1 cellular context compared by ENCODE assay signal in the genomic region with DNA sequence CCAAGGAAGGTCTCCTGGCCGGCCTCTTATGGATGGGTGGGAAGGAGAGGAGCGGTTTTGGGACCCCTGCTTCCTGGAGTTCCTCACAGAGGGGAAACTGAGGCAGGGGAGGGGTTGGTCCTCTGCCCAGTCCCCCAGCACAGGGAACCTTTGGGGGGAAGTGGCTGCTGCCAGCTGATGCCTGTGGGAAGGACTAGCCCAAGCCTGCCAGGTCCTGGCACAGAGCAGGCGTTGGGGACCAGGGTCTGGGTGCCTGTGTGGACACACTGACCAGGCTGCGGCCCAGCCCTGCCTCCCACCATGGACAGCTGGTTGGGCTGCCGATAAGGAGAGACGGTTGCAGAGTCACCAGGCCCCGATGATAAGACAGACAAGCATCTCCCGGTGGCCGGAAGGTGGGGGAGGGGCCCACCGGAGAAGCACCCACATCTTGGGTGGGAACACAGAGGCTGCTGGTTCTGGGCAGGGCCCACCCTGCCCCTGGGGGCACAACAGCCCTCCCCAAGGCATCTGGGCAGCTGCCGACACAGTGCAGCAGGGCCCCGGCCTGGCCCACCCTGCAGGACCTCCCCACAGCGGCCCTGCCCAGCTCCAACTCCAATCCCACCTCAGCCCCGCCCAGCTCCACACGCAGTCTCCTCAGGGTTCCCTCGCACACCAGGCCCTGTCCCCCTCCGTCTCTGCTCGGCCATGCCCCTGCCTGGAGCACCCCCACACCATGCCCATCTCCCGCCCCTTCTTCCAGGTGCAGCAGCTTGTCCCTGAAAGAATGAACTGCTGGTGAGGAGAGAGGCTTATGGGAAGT.
TF ChIP-seq lines count a peak whose summit lies in the region.

No MANE protein-coding gene starts in this region.

TF ChIP-seq in K562, 482 proteins besides CTCF, POLR2A, EP300 and RAD21 (continued from another document and continues in another):
- TF ChIP-seq, protein P1, sequence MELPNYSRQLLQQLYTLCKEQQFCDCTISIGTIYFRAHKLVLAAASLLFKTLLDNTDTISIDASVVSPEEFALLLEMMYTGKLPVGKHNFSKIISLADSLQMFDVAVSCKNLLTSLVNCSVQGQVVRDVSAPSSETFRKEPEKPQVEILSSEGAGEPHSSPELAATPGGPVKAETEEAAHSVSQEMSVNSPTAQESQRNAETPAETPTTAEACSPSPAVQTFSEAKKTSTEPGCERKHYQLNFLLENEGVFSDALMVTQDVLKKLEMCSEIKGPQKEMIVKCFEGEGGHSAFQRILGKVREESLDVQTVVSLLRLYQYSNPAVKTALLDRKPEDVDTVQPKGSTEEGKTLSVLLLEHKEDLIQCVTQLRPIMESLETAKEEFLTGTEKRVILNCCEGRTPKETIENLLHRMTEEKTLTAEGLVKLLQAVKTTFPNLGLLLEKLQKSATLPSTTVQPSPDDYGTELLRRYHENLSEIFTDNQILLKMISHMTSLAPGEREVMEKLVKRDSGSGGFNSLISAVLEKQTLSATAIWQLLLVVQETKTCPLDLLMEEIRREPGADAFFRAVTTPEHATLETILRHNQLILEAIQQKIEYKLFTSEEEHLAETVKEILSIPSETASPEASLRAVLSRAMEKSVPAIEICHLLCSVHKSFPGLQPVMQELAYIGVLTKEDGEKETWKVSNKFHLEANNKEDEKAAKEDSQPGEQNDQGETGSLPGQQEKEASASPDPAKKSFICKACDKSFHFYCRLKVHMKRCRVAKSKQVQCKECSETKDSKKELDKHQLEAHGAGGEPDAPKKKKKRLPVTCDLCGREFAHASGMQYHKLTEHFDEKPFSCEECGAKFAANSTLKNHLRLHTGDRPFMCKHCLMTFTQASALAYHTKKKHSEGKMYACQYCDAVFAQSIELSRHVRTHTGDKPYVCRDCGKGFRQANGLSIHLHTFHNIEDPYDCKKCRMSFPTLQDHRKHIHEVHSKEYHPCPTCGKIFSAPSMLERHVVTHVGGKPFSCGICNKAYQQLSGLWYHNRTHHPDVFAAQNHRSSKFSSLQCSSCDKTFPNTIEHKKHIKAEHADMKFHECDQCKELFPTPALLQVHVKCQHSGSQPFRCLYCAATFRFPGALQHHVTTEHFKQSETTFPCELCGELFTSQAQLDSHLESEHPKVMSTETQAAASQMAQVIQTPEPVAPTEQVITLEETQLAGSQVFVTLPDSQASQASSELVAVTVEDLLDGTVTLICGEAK (IDR thresholded peaks at IDR 0.05), result no peak
- TF ChIP-seq, protein P1 (CRISPR knock-in tag; IDR thresholded peaks at IDR 0.05), result no peak
- 0 out of 2 replicates have a peak, but pooled peaks have one; percentile 24 for TF ChIP-seq ESRRB (CRISPR knock-in tag; IDR thresholded peaks at IDR 0.05; ENCODE audit: borderline replicate concordance)
- TF ChIP-seq, protein P2, sequence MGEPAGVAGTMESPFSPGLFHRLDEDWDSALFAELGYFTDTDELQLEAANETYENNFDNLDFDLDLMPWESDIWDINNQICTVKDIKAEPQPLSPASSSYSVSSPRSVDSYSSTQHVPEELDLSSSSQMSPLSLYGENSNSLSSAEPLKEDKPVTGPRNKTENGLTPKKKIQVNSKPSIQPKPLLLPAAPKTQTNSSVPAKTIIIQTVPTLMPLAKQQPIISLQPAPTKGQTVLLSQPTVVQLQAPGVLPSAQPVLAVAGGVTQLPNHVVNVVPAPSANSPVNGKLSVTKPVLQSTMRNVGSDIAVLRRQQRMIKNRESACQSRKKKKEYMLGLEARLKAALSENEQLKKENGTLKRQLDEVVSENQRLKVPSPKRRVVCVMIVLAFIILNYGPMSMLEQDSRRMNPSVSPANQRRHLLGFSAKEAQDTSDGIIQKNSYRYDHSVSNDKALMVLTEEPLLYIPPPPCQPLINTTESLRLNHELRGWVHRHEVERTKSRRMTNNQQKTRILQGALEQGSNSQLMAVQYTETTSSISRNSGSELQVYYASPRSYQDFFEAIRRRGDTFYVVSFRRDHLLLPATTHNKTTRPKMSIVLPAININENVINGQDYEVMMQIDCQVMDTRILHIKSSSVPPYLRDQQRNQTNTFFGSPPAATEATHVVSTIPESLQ (CRISPR knock-in tag; IDR thresholded peaks at IDR 0.05), result no peak; the same call in 1 of the 2 replicates
- peak; percentile 50; the same call in 1 of the 2 replicates for TF ChIP-seq ZNF444 (CRISPR knock-in tag; IDR thresholded peaks at IDR 0.05)
- peak; percentile 47; the same call in 1 of the 2 replicates for TF ChIP-seq ZNF445 (CRISPR knock-in tag; IDR thresholded peaks at IDR 0.05; ENCODE audit: low read depth)
- peak; percentile 92 for TF ChIP-seq MBD2 (IDR thresholded peaks at IDR 0.05; ENCODE audit: borderline replicate concordance, low read depth)
- TF ChIP-seq NFYB (IDR thresholded peaks at IDR 0.05; ENCODE audit: extremely low read depth, insufficient read length), result no peak
- TF ChIP-seq ZBTB1 (CRISPR knock-in tag; IDR thresholded peaks at IDR 0.05; ENCODE audit: borderline replicate concordance, low read depth), result no peak
- peak; percentile 78; the same call in 1 of the 2 replicates for TF ChIP-seq ZBTB7A (IDR thresholded peaks at IDR 0.05; ENCODE audit: borderline replicate concordance, control insufficient read depth, low read depth, low read length)
- no peak for TF ChIP-seq YBX1 (IDR thresholded peaks at IDR 0.05)
- 0 out of 2 replicates have a peak, but pooled peaks have one; percentile 12 for TF ChIP-seq NBN (IDR thresholded peaks at IDR 0.05; ENCODE audit: low read depth)
- TF ChIP-seq ZC3H8 (IDR thresholded peaks at IDR 0.05), result no peak
- TF ChIP-seq CEBPB (tag; IDR thresholded peaks at IDR 0.05), result no peak
- TF ChIP-seq RHOXF2B (CRISPR knock-in tag; conservative IDR thresholded peaks at IDR 0.05), result 0 out of 2 replicates have a peak, but pooled peaks have one; percentile 12
- no peak for TF ChIP-seq CSDE1 (IDR thresholded peaks at IDR 0.05)
- TF ChIP-seq, protein P3, sequence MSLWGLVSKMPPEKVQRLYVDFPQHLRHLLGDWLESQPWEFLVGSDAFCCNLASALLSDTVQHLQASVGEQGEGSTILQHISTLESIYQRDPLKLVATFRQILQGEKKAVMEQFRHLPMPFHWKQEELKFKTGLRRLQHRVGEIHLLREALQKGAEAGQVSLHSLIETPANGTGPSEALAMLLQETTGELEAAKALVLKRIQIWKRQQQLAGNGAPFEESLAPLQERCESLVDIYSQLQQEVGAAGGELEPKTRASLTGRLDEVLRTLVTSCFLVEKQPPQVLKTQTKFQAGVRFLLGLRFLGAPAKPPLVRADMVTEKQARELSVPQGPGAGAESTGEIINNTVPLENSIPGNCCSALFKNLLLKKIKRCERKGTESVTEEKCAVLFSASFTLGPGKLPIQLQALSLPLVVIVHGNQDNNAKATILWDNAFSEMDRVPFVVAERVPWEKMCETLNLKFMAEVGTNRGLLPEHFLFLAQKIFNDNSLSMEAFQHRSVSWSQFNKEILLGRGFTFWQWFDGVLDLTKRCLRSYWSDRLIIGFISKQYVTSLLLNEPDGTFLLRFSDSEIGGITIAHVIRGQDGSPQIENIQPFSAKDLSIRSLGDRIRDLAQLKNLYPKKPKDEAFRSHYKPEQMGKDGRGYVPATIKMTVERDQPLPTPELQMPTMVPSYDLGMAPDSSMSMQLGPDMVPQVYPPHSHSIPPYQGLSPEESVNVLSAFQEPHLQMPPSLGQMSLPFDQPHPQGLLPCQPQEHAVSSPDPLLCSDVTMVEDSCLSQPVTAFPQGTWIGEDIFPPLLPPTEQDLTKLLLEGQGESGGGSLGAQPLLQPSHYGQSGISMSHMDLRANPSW (CRISPR knock-in tag; IDR thresholded peaks at IDR 0.05), result no peak
- TF ChIP-seq TBP (optimal IDR thresholded peaks at IDR 0.05; ENCODE audit: low read depth, low read length), result peak; percentile 16
- peak; percentile 86 for TF ChIP-seq JUND (IDR thresholded peaks at IDR 0.05; ENCODE audit: borderline replicate concordance, low read depth, low read length)
- TF ChIP-seq JUND (tag; IDR thresholded peaks at IDR 0.05; ENCODE audit: borderline replicate concordance, low read depth, low read length), result peak; percentile 81; the same call in 1 of the 3 replicates
- TF ChIP-seq ZSCAN29 (IDR thresholded peaks at IDR 0.05), result no peak
- no peak for TF ChIP-seq TGIF2 (CRISPR knock-in tag; IDR thresholded peaks at IDR 0.05)
- TF ChIP-seq TCF7 (IDR thresholded peaks at IDR 0.05; ENCODE audit: borderline replicate concordance), result no peak
- no peak for TF ChIP-seq ADNP (tag; IDR thresholded peaks at IDR 0.05)
- TF ChIP-seq, protein P4, sequence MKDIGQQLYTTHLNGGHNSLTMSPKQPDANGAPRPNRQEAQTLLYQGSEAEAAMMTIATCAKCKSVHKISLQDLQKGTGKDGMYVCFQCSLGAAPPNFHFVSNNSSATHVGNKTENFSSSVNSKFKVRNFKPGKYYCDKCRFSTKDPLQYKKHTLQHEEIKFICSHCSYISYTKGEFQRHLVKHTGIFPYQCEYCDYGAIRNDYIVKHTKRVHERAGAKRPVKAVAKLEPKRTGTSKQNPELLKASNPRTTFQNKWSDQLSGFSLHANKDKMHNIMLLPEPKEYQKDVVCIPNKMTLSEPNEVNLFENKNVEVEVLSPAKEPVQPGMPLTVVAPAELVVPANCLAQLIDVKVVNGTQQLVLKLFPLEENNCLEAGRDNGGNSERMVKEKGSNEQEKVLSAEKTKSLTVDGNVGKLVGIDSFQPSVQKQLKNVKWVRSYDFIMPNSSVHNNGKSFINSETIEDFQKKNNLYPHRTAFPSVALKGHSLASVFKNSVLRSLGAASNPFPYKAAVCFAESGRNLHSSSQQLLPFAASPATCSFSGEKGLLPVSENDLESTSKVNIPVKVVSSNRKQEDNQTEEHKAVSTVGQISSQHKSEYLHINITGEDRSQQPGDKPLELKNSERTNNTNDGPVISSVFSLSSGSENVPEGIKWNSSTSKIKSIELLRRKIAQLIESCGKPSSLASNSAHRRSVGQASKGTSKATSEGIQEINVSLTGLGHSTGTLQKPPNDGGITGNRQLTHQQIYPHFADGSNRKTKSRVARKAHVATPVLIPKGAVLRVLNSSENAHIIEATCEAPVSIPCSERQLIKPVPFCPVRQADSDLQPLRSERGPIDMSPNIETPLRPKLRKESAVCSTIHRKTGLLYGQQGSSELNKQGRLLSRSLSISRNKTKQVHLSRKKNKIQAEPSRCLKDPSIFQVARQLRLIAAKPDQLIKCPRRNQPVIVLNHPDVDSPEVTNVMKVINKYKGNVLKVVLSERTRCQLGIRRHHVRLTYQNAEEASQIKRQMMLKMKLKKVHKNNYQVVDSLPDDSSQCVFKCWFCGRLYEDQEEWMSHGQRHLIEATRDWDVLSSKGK (CRISPR knock-in tag; IDR thresholded peaks at IDR 0.05), result no peak
- TF ChIP-seq, protein P5, sequence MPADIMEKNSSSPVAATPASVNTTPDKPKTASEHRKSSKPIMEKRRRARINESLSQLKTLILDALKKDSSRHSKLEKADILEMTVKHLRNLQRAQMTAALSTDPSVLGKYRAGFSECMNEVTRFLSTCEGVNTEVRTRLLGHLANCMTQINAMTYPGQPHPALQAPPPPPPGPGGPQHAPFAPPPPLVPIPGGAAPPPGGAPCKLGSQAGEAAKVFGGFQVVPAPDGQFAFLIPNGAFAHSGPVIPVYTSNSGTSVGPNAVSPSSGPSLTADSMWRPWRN (IDR thresholded peaks at IDR 0.05; ENCODE audit: low read depth), result peak; percentile 60; the same call in 1 of the 2 replicates
- no peak for TF ChIP-seq HNRNPH1 (optimal IDR thresholded peaks at IDR 0.05; ENCODE audit: low read depth, low read length)
- TF ChIP-seq RBM17 (IDR thresholded peaks at IDR 0.05; ENCODE audit: borderline replicate concordance, low read depth, low read length), result no peak
- no peak for TF ChIP-seq PURB (CRISPR knock-in tag; IDR thresholded peaks at IDR 0.05; ENCODE audit: low read depth)
- TF ChIP-seq HNRNPLL (IDR thresholded peaks at IDR 0.05; ENCODE audit: low read depth, low read length, poor library complexity, severe bottlenecking), result peak; percentile 27
- TF ChIP-seq ZNF12 (CRISPR knock-in tag; IDR thresholded peaks at IDR 0.05), result no peak
- TF ChIP-seq DMBX1 (CRISPR knock-in tag; IDR thresholded peaks at IDR 0.05; ENCODE audit: borderline replicate concordance), result peak; percentile 90; the same call in 1 of the 2 replicates
- TF ChIP-seq, protein P6, sequence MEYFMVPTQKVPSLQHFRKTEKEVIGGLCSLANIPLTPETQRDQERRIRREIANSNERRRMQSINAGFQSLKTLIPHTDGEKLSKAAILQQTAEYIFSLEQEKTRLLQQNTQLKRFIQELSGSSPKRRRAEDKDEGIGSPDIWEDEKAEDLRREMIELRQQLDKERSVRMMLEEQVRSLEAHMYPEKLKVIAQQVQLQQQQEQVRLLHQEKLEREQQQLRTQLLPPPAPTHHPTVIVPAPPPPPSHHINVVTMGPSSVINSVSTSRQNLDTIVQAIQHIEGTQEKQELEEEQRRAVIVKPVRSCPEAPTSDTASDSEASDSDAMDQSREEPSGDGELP (CRISPR knock-in tag; IDR thresholded peaks at IDR 0.05; ENCODE audit: borderline replicate concordance), result peak; percentile 99
- TF ChIP-seq TFAM (CRISPR knock-in tag; conservative IDR thresholded peaks at IDR 0.05), result no peak
- TF ChIP-seq ZNF431 (CRISPR knock-in tag; IDR thresholded peaks at IDR 0.05), result no peak
- TF ChIP-seq ZNF212 (CRISPR knock-in tag; IDR thresholded peaks at IDR 0.05), result peak; percentile 50; the same call in 1 of the 2 replicates
- no peak for TF ChIP-seq ZNF586 (CRISPR knock-in tag; conservative IDR thresholded peaks at IDR 0.05)
- TF ChIP-seq GTF2A2 (tag; IDR thresholded peaks at IDR 0.05), result no peak
- TF ChIP-seq CTBP1 (IDR thresholded peaks at IDR 0.05; ENCODE audit: borderline replicate concordance), result peak; percentile 82; the same call in 1 of the 2 replicates
- TF ChIP-seq PML (IDR thresholded peaks at IDR 0.05; ENCODE audit: low read length), result peak; percentile 43
- no peak for TF ChIP-seq KAT8 (IDR thresholded peaks at IDR 0.05; ENCODE audit: low read depth)
- peak; percentile 71 to 92; a peak in 2 of 4 replicates for TF ChIP-seq MAZ (CRISPR knock-in tag; conservative IDR thresholded peaks at IDR 0.05 in 1 of 2, IDR thresholded peaks at IDR 0.05 in 1 of 2)
- peak; percentile 41; the same call in 1 of the 2 replicates for TF ChIP-seq TAF7 (tag; IDR thresholded peaks at IDR 0.05)
